2 cellular contexts compared by ENCODE assay signal in the genomic region with DNA sequence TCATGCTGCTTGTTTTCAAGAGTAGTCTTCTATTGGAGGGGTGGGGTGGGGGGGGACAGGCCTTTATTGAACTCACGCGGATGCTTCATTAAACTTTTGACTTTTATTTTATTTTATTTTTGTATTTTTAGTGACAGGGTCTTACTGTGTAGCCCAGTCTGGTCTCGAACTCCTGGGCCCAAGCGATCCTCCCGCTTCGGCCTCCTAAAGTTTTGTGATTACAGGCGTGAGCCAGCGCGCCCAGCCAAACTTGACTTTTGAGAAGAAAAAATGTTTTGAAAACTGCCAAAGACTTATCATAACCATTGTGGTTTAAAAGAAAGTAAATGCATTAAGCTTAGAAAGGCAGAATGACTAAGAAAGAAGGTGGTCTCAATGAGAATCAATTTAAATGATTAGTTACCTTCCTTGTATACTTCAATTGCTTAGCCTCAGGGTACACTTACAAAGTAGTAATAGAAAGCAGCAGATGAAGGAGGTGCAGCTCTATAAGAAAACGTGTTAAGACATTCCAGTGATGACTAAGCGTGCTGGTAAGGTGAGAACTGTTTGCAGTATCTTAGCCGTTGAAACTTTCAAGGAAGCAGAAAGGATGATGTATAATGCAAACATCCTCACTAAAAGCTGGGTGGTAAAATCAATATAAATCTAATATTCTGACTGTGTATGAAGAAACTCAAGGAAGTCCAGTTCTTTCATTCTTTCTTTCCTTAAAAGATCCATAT.
TF ChIP-seq lines count a peak whose summit lies in the region.

No MANE protein-coding gene starts in this region.

TF ChIP-seq in GM12891, 5 proteins besides CTCF, POLR2A, EP300 and RAD21:
- no peak for TF ChIP-seq TAF1 (IDR thresholded peaks at IDR 0.05; ENCODE audit: low read depth, low read length)
- TF ChIP-seq SPI1 (IDR thresholded peaks at IDR 0.05; ENCODE audit: low read depth, low read length): no peak
- no peak for TF ChIP-seq PAX5 (IDR thresholded peaks at IDR 0.05; ENCODE audit: insufficient read depth, low read length, severe bottlenecking)
- no peak for TF ChIP-seq POU2F2 (IDR thresholded peaks at IDR 0.05; ENCODE audit: low read depth, low read length)
- TF ChIP-seq POLR2AphosphoS5 (IDR thresholded peaks at IDR 0.05; ENCODE audit: low read depth, low read length): no peak

TF ChIP-seq in H1, 55 proteins besides CTCF, POLR2A, EP300 and RAD21:
- TF ChIP-seq ASH2L (IDR thresholded peaks at IDR 0.05; ENCODE audit: low read length): no peak
- TF ChIP-seq NANOG (IDR thresholded peaks at IDR 0.05; ENCODE audit: insufficient read depth, low read depth, low read length, poor library complexity, severe bottlenecking): no peak
- TF ChIP-seq KDM1A (IDR thresholded peaks at IDR 0.05; ENCODE audit: borderline replicate concordance, low read length): no peak
- TF ChIP-seq, protein P1, sequence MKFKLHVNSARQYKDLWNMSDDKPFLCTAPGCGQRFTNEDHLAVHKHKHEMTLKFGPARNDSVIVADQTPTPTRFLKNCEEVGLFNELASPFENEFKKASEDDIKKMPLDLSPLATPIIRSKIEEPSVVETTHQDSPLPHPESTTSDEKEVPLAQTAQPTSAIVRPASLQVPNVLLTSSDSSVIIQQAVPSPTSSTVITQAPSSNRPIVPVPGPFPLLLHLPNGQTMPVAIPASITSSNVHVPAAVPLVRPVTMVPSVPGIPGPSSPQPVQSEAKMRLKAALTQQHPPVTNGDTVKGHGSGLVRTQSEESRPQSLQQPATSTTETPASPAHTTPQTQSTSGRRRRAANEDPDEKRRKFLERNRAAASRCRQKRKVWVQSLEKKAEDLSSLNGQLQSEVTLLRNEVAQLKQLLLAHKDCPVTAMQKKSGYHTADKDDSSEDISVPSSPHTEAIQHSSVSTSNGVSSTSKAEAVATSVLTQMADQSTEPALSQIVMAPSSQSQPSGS (IDR thresholded peaks at IDR 0.05; ENCODE audit: low read length): no peak
- TF ChIP-seq, protein P2, sequence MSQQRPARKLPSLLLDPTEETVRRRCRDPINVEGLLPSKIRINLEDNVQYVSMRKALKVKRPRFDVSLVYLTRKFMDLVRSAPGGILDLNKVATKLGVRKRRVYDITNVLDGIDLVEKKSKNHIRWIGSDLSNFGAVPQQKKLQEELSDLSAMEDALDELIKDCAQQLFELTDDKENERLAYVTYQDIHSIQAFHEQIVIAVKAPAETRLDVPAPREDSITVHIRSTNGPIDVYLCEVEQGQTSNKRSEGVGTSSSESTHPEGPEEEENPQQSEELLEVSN (IDR thresholded peaks at IDR 0.05): no peak
- TF ChIP-seq SIRT6 (IDR thresholded peaks at IDR 0.05; ENCODE audit: low read length): no peak
- TF ChIP-seq YY1 (IDR thresholded peaks at IDR 0.05; ENCODE audit: low read depth, low read length): no peak
- no peak for TF ChIP-seq CHD1 (IDR thresholded peaks at IDR 0.05; ENCODE audit: low read depth, low read length)
- no peak for TF ChIP-seq CBX5 (IDR thresholded peaks at IDR 0.05; ENCODE audit: low read depth, low read length)
- no peak for TF ChIP-seq RXRA (IDR thresholded peaks at IDR 0.05; ENCODE audit: insufficient read depth, low read depth, low read length)
